Comparison of ENCODE assay signal across 16 cellular contexts in genomic region chr6:709471-710056, GRCh38. TPM values are rescaled to one million over a fixed set of nuclear protein-coding genes. Genes with fewer than 3 reads are reported as not detected.
DNase-seq lines count a peak whose midpoint lies in the region; ATAC-seq and TF ChIP-seq lines count a peak whose summit lies in the region.
"Had no signal": no experiment of that assay in that cellular context is flagged by ENCODE, and none has a peak within 500 bp of the region (broad histone marks: within the 10 kb centered on the region; RNA-seq: fewer than 3 reads in every experiment).

No MANE protein-coding gene starts in this region.

- peak overlapping the region; percentile 82 for H3K27ac ChIP-seq in OCI-LY7 (ENCODE audit: low read depth, low read length, poor library complexity, severe bottlenecking)
- H3K27ac ChIP-seq in neural progenitor cell = no peak overlapping the region

- CTCF ChIA-PET in OCI-LY7 (lab: Charles Lee; ENCODE audit: unreplicated experiment) = no interaction called here

- peak overlapping the region; percentile 67 for H3K4me3 ChIP-seq in OCI-LY7 (ENCODE audit: low read depth, low read length, poor library complexity, severe bottlenecking)
- H3K4me3 ChIP-seq in neural progenitor cell = no peak overlapping the region

- H3K4me1 ChIP-seq in OCI-LY7 (ENCODE audit: insufficient read depth, low read length, poor library complexity, severe bottlenecking) (peaks cover 36% of the 10 kb centered on the region), neural progenitor cell (peaks cover 10% of the 10 kb centered on the region)

- peak overlapping the region; percentile 100 for H2AFZ ChIP-seq in OCI-LY7 (ENCODE audit: low read length)
- H2AFZ ChIP-seq in neural progenitor cell (replicated peaks) = no peak overlapping the region

- peaks cover 11 to 12% of the 10 kb centered on the region in 2 donors for H3K27me3 Mint-ChIP-seq in effector memory CD8-positive, alpha-beta T cell
- peaks cover 9% of the 10 kb centered on the region for H3K27me3 Mint-ChIP-seq in neural progenitor cell (ENCODE audit: insufficient read depth, low read depth)

- peaks cover 4% of the 10 kb centered on the region for H3K36me3 Mint-ChIP-seq in effector memory CD8-positive, alpha-beta T cell (ENCODE audit: insufficient read depth)
- H3K36me3 Mint-ChIP-seq in neural progenitor cell = no peaks in the 10 kb centered on the region
- H3K36me3 Mint-ChIP-seq: stimulated activated naive B cell treated with anti-CD40 and anti-IgM and Interleukin-4, amounts not matched to agents 10 μg/mL and 1 μg/mL and 100 μg/mL, for 72 hours had no signal

- H3K4me3 Mint-ChIP-seq in effector memory CD8-positive, alpha-beta T cell = peak overlapping the region; percentile 96 to 100
- peak overlapping the region; percentile 87 for H3K4me3 Mint-ChIP-seq in neural progenitor cell

- DNase-seq in NCI-H2029 treated with DMSO at 0.1 percent for 48 hours (lab: John Stamatoyannopoulos, UW) = peak; percentile 45
- no peak for DNase-seq in NCI-H2029 (lab: John Stamatoyannopoulos, UW)
- peak; percentile 20 for DNase-seq in OCI-LY7 (ENCODE audit: low spot score)
- no peak for DNase-seq in effector memory CD8-positive, alpha-beta T cell
- no peak for DNase-seq in neural progenitor cell (ENCODE audit: low spot score)
- DNase-seq in stimulated activated naive CD4-positive, alpha-beta T cell treated with Interleukin-2 at 50 U/mL for 16 hours (lab: John Stamatoyannopoulos, UW) = no peak
- DNase-seq: 8988T; activated CD8-positive, alpha-beta memory T cell treated with anti-CD3 and anti-CD28 coated beads, Interleukin-2, amount 50 U/mL, for 48 hours; GM23248; left lung; stimulated activated CD4-positive, alpha-beta T cell treated with anti-CD3 and anti-CD28 coated beads, Interleukin-4, amount 100 ng/mL, for 4 hours; stimulated activated naive B cell treated with anti-CD40 and anti-IgM and Interleukin-4, amounts not matched to agents 10 μg/mL and 1 μg/mL and 100 μg/mL, for 72 hours had no signal

- no peaks in the 10 kb centered on the region for H3K9me3 Mint-ChIP-seq in effector memory CD8-positive, alpha-beta T cell
- H3K9me3 Mint-ChIP-seq in neural progenitor cell = no peaks in the 10 kb centered on the region
- H3K9me3 Mint-ChIP-seq: stimulated activated naive B cell treated with anti-CD40 and anti-IgM and Interleukin-4, amounts not matched to agents 10 μg/mL and 1 μg/mL and 100 μg/mL, for 72 hours had no signal

- TF ChIP-seq CTCF in OCI-LY7 (conservative IDR thresholded peaks at IDR 0.05; ENCODE audit: low read length) (no peak), neural progenitor cell (IDR thresholded peaks at IDR 0.05) (no peak)

- no peak for ATAC-seq in effector memory CD8-positive, alpha-beta T cell (replicated peaks)
- ATAC-seq in GM21825 (IDR thresholded peaks at IDR 0.05; ENCODE audit: unreplicated experiment) (no peak), HG02678 (IDR thresholded peaks at IDR 0.05; ENCODE audit: unreplicated experiment) (no peak)
- ATAC-seq: left lung; Right ventricle myocardium inferior; sciatic nerve; stimulated activated naive B cell treated with anti-CD40 and anti-IgM and Interleukin-4, amounts not matched to agents 10 μg/mL and 1 μg/mL and 100 μg/mL, for 72 hours had no signal

- H3K79me2 ChIP-seq in OCI-LY7 (ENCODE audit: insufficient read depth, low read depth, low read length) (peaks cover 6% of the 10 kb centered on the region; the same call in 1 of the 2 replicates), neural progenitor cell (ENCODE audit: low read depth) (no peaks in the 10 kb centered on the region)

- no TSS peak for BruUV-seq in OCI-LY7 (replicated peaks; lab: Mats Ljungman, UMichigan)

- H3K36me3 ChIP-seq in OCI-LY7 (ENCODE audit: insufficient read depth, low read length) (no peaks in the 10 kb centered on the region), neural progenitor cell (no peaks in the 10 kb centered on the region)
- H3K36me3 ChIP-seq: left lung had no signal

- no peaks in the 10 kb centered on the region for H3K9me3 ChIP-seq in OCI-LY7 (ENCODE audit: low read length)
- no peaks in the 10 kb centered on the region for H3K9me3 ChIP-seq in neural progenitor cell (ENCODE audit: low read depth)
- H3K9me3 ChIP-seq: left lung had no signal

- H4K20me1 ChIP-seq in OCI-LY7 (ENCODE audit: insufficient read depth, low read length) (no peaks in the 10 kb centered on the region), neural progenitor cell (ENCODE audit: low read depth) (no peaks in the 10 kb centered on the region)

- peaks cover 12% of the 10 kb centered on the region for H3F3A ChIP-seq in neural progenitor cell (ENCODE audit: low read depth)

- peaks cover 14 to 15% of the 10 kb centered on the region in 2 donors for H3K4me1 Mint-ChIP-seq in effector memory CD8-positive, alpha-beta T cell (ENCODE audit: low read depth in 2 of 2)
- peaks cover 13% of the 10 kb centered on the region for H3K4me1 Mint-ChIP-seq in neural progenitor cell

- H3K9ac ChIP-seq in neural progenitor cell = no peak overlapping the region

- intact Hi-C loops in OCI-LY7 (cut with micrococcal nuclease; ENCODE audit: unreplicated experiment) = loop anchor here (2.0 to 10.0 kb wide), 2 partner anchors 315 to 529 kb away; partner anchors contain the start of gene IRF4

- POLR2A ChIA-PET in OCI-LY7 (lab: Charles Lee) = interaction anchor here (0.8 to 1.8 kb wide), 4 partner anchors 17 to 32 kb away, joined by 3 to 7 read pairs (median 4); partner anchors contain the start of gene EXOC2

- peak overlapping the region; percentile 94 for H3K4me2 ChIP-seq in OCI-LY7 (ENCODE audit: low read length)
- no peak overlapping the region for H3K4me2 ChIP-seq in neural progenitor cell

- H3K27ac Mint-ChIP-seq in effector memory CD8-positive, alpha-beta T cell = peak overlapping the region; percentile 97
- H3K27ac Mint-ChIP-seq in neural progenitor cell = no peak overlapping the region

- no peaks in the 10 kb centered on the region for H3K9me2 ChIP-seq in OCI-LY7 (ENCODE audit: insufficient read depth, low read length)

- peaks cover 29% of the 10 kb centered on the region for H3K27me3 ChIP-seq in neural progenitor cell

RNA-seq across cellular contexts. Expression of gene EXOC2, which starts 16.6 kb away (rescaled TPM):
- total RNA-seq in OCI-LY7 (2014; rRNA removed; shearing (Covaris generic)) = 16.5 and 22.5 TPM in 2 replicates
- 24.8 and 26.4 TPM in 2 replicates for total RNA-seq in OCI-LY7 (2022)
- 37.3 and 46.5 TPM in 2 replicates for total RNA-seq in neural progenitor cell (ENCODE audit: low replicate concordance)

RNA-seq across cellular contexts. Expression of gene HUS1B, which starts 52.7 kb away (rescaled TPM):
- 3.1 and 3.8 TPM in 2 replicates for total RNA-seq in OCI-LY7 (2014; rRNA removed; shearing (Covaris generic))
- total RNA-seq in OCI-LY7 (2022) = 1.6 and 1.7 TPM in 2 replicates
- total RNA-seq in neural progenitor cell (ENCODE audit: low replicate concordance) = 0.43 TPM in 1 of 2 replicates, not detected in the other
- total RNA-seq: Right ventricle myocardium inferior had no signal

Comparison
In these comparisons a context has a peak if more than half of its experiments do, and no peak if none do; other contexts are left out.
1. DNase-seq: peak in NCI-H2029 treated with DMSO at 0.1 percent for 48 hours (single experiment) and OCI-LY7 (single experiment); none in NCI-H2029 (single experiment), effector memory CD8-positive, alpha-beta T cell (0 of 3), neural progenitor cell (single experiment) and stimulated activated naive CD4-positive, alpha-beta T cell treated with Interleukin-2 at 50 U/mL for 16 hours (single experiment).